Comparison of ENCODE assay signal across 11 cellular contexts in the genomic region with DNA sequence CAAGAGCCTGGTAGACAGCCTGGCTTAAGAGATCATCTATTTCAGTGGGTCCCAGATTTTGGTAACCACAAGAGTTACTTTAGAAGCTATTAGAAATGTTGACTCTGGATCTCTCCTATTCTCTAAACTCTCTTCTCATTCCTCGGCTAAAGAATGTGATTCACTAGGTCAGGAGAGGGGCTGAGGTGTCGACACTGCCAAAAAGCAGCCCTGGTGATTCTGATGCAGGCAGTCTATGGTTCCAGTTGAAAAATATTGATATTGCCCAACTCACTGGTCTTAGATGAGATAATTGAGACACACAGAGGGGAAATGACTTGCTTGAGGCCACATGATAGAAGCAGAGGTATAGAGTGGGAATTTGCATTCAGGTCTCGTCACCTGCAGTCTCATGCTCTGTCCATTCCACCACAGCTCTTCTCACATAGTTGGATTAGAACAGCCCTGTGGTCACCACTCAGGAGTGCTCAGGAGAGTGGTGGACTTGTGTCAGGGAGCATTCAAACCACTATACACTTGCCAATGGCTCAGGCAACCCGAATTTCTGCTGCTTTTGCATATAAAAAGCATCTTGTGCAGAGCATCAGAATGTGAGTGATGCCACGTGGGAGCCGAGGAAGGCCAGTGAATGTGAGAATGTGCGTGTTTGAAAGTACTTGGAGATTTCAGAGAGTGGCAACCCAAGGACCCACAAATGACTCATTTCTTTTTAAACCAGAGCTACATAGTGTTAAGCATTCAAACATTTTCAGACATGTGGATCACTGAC.
DNase-seq lines count a peak whose midpoint lies in the region; TF ChIP-seq lines count a peak whose summit lies in the region.
"Had no signal": no experiment of that assay in that cellular context is flagged by ENCODE, and none has a peak within 500 bp of the region (broad histone marks: within the 10 kb centered on the region; RNA-seq: fewer than 3 reads in every experiment).

No MANE protein-coding gene starts in this region.

- peak overlapping the region; percentile 36 for H3K4me2 ChIP-seq in skeletal muscle satellite cell (ENCODE audit: low read length)

- peak; percentile 93 for DNase-seq in EL
- DNase-seq in RPMI7951 (ENCODE audit: low read depth), result peak; percentile 94
- peak in 1 of 2 donors; percentile 72 for DNase-seq in ascending aorta (ENCODE audit: low spot score in 2 of 2)
- DNase-seq in nucleus accumbens (lab: John Stamatoyannopoulos, UW), result no peak
- no peak for DNase-seq in RWPE1 (ENCODE audit: low spot score)
- DNase-seq in GM19240 (ENCODE audit: insufficient read length, low spot score), result no peak
- no peak for DNase-seq in coronary artery (ENCODE audit: low spot score)
- DNase-seq: colonic mucosa had no signal

- H3K4me3 ChIP-seq in ascending aorta (no peak overlapping the region), skeletal muscle satellite cell (ENCODE audit: low read length) (no peak overlapping the region), coronary artery (no peak overlapping the region)
- H3K4me3 ChIP-seq: colonic mucosa, lung, SJSA1 had no signal

- intact Hi-C loops in ascending aorta (cut with DNase I), result loop anchor here (5.0 kb wide), 2 partner anchors 60 to 220 kb away; no protein-coding TSS in a partner anchor

- H3K4me1 ChIP-seq in ascending aorta, result peaks cover 0 to 12% of the 10 kb centered on the region in 2 donors
- H3K4me1 ChIP-seq in skeletal muscle satellite cell (ENCODE audit: control insufficient read depth, insufficient read depth, low read length), result peaks cover 74% of the 10 kb centered on the region
- H3K4me1 ChIP-seq: colonic mucosa had no signal

- H3K27ac ChIP-seq in ascending aorta (peak overlapping the region; percentile 38 to 41), RWPE1 (no peak overlapping the region), coronary artery (peak overlapping the region in 1 of 2 donors; percentile 38)
- H3K27ac ChIP-seq: colonic mucosa, SJSA1 had no signal

- POLR2A ChIA-PET in RWPE1 (lab: Yijun Ruan, JAX; ENCODE audit: low non-redundant PET), result no interaction called here

- H3K9ac ChIP-seq in skeletal muscle satellite cell (ENCODE audit: low read depth, low read length), result peak overlapping the region; percentile 96

- no peaks in the 10 kb centered on the region for H3K27me3 ChIP-seq in ascending aorta
- no peaks in the 10 kb centered on the region for H3K27me3 ChIP-seq in skeletal muscle satellite cell (ENCODE audit: control insufficient read depth, insufficient read depth, low read length)
- H3K27me3 ChIP-seq: colonic mucosa, SJSA1 had no signal

- TF ChIP-seq CTCF in ascending aorta (IDR thresholded peaks at IDR 0.05) (no peak), RWPE1 (conservative IDR thresholded peaks at IDR 0.05; ENCODE audit: low read depth) (no peak), coronary artery (IDR thresholded peaks at IDR 0.05) (no peak)

- no peaks in the 10 kb centered on the region for H3K36me3 ChIP-seq in ascending aorta
- H3K36me3 ChIP-seq in skeletal muscle satellite cell (ENCODE audit: insufficient read depth, low read length), result no peaks in the 10 kb centered on the region
- H3K36me3 ChIP-seq: colonic mucosa, SJSA1 had no signal

- CTCF ChIA-PET in RWPE1 (lab: Yijun Ruan, JAX), result no interaction called here

- H3K9me3 ChIP-seq in ascending aorta (peaks cover 0 to 17% of the 10 kb centered on the region in 2 donors), skeletal muscle satellite cell (replicated peaks; ENCODE audit: low read length) (no peaks in the 10 kb centered on the region)
- H3K9me3 ChIP-seq: colonic mucosa had no signal

Comparison
In these comparisons a context has a peak if more than half of its experiments do, and no peak if none do; other contexts are left out.
1. DNase-seq: peak in EL (single experiment) and RPMI7951 (single experiment); none in nucleus accumbens (0 of 56), RWPE1 (single experiment), GM19240 (single experiment) and coronary artery (single experiment).